Comparison of ENCODE assay signal across 30 cellular contexts in genomic region chr9:35075358-35075757, GRCh38.
"Had no signal": no experiment of that assay in that cellular context is flagged by ENCODE, and none has a peak within 500 bp of the region (broad histone marks: within the 10 kb centered on the region; RNA-seq: fewer than 3 reads in every experiment).

No MANE protein-coding gene starts in this region.

- H3K27ac ChIP-seq: neural progenitor cell, ovary, parathyroid adenoma, psoas muscle, right lobe of liver, skin epidermis, spleen, suprapubic skin, testis, tibial artery, transverse colon, upper lobe of left lung, vagina had no signal

- H2AFZ ChIP-seq: neural progenitor cell, parathyroid adenoma had no signal

- H3K4me3 Mint-ChIP-seq: natural killer cell treated with Interleukin-12 subunit alpha and Interleukin-12 subunit beta and Interleukin-15 and Interleukin-18, amount 100 ng/mL, for 72 hours; nephron progenitor cell; stimulated activated memory B cell treated with anti-CD40 and anti-IgM and Interleukin-4, amounts not matched to agents 10 μg/mL and 1 μg/mL and 100 μg/mL, for 72 hours; stimulated activated naive CD8-positive, alpha-beta T cell treated with anti-CD3 and anti-CD28 coated beads, Interleukin-15, amount 100 ng/mL, for 72 hours had no signal

- H3K9me3 Mint-ChIP-seq: naive thymus-derived CD8-positive, alpha-beta T cell; natural killer cell treated with Interleukin-12 subunit alpha and Interleukin-12 subunit beta and Interleukin-15 and Interleukin-18, amount 100 ng/mL, for 72 hours; nephron progenitor cell; neural progenitor cell; stimulated activated memory B cell treated with anti-CD40 and anti-IgM and Interleukin-4, amounts not matched to agents 10 μg/mL and 1 μg/mL and 100 μg/mL, for 72 hours; stimulated activated naive CD8-positive, alpha-beta T cell treated with anti-CD3 and anti-CD28 coated beads, Interleukin-15, amount 100 ng/mL, for 72 hours had no signal

- H3K27me3 Mint-ChIP-seq: naive B cell; naive thymus-derived CD8-positive, alpha-beta T cell; natural killer cell treated with Interleukin-12 subunit alpha and Interleukin-12 subunit beta and Interleukin-15 and Interleukin-18, amount 100 ng/mL, for 72 hours; stimulated activated memory B cell treated with anti-CD40 and anti-IgM and Interleukin-4, amounts not matched to agents 10 μg/mL and 1 μg/mL and 100 μg/mL, for 72 hours; stimulated activated naive CD8-positive, alpha-beta T cell treated with anti-CD3 and anti-CD28 coated beads, Interleukin-15, amount 100 ng/mL, for 72 hours had no signal

- H3K9me3 ChIP-seq: ovary, psoas muscle, right lobe of liver, spleen, suprapubic skin, testis, tibial artery, transverse colon, upper lobe of left lung, vagina had no signal

- H3K4me3 ChIP-seq: neural progenitor cell, ovary, psoas muscle, right lobe of liver, skin epidermis, smooth muscle cell, spleen, suprapubic skin, testis, tibial artery, transverse colon, upper lobe of left lung, vagina had no signal

- H3K36me3 ChIP-seq: neural progenitor cell, ovary, right lobe of liver, suprapubic skin, transverse colon, vagina had no signal

- ATAC-seq: naive thymus-derived CD8-positive, alpha-beta T cell; natural killer cell treated with Interleukin-12 subunit alpha and Interleukin-12 subunit beta and Interleukin-15 and Interleukin-18, amount 100 ng/mL, for 72 hours; psoas muscle; right cardiac atrium; right lobe of liver; stimulated activated memory B cell treated with anti-CD40 and anti-IgM and Interleukin-4, amounts not matched to agents 10 μg/mL and 1 μg/mL and 100 μg/mL, for 72 hours; stimulated activated naive CD8-positive, alpha-beta T cell treated with anti-CD3 and anti-CD28 coated beads, Interleukin-15, amount 100 ng/mL, for 72 hours; stimulated activated naive CD8-positive, alpha-beta T cell treated with anti-CD3 and anti-CD28 coated beads, Interleukin-15, Interleukin-2, amounts not matched to agents 100 U/mL and 50 U/mL, for 24 hours had no signal

- H3K27ac Mint-ChIP-seq: naive B cell; natural killer cell treated with Interleukin-12 subunit alpha and Interleukin-12 subunit beta and Interleukin-15 and Interleukin-18, amount 100 ng/mL, for 72 hours; nephron progenitor cell; stimulated activated memory B cell treated with anti-CD40 and anti-IgM and Interleukin-4, amounts not matched to agents 10 μg/mL and 1 μg/mL and 100 μg/mL, for 72 hours; stimulated activated naive CD8-positive, alpha-beta T cell treated with anti-CD3 and anti-CD28 coated beads, Interleukin-15, amount 100 ng/mL, for 72 hours had no signal

- H3K9ac ChIP-seq: neural progenitor cell, parathyroid adenoma had no signal

- H3K27me3 ChIP-seq: neural progenitor cell, ovary, right lobe of liver, spleen, suprapubic skin, testis, tibial artery, transverse colon, upper lobe of left lung, vagina had no signal

- DNase-seq: naive B cell; naive thymus-derived CD8-positive, alpha-beta T cell; nephron progenitor cell; occipital lobe; ovary; psoas muscle; right cardiac atrium; right lobe of liver; spleen; stimulated activated CD4-positive, alpha-beta T cell treated with anti-CD3 and anti-CD28 coated beads, Interleukin-12 subunit alpha, Interleukin-12 subunit beta, amount 100 ng/mL, for 4 hours; stimulated activated CD4-positive, alpha-beta T cell treated with anti-CD3 and anti-CD28 coated beads, Interleukin-1b, Interleukin-23, amount 100 ng/mL, for 48 hours; stimulated activated CD4-positive, alpha-beta T cell treated with anti-CD3 and anti-CD28 coated beads, Interleukin-4, amount 100 ng/mL, for 1 hour; stimulated activated CD4-positive, alpha-beta T cell treated with anti-CD3 and anti-CD28 coated beads, Interleukin-4, amount 100 ng/mL, for 4 hours; stimulated activated CD8-positive, alpha-beta memory T cell treated with anti-CD3 and anti-CD28 coated beads, Interleukin-4, amount 100 ng/mL, for 48 hours; stimulated activated naive CD4-positive, alpha-beta T cell; stimulated activated naive CD8-positive, alpha-beta T cell treated with anti-CD3 and anti-CD28 coated beads, Interleukin-15, amount 100 ng/mL, for 72 hours; stimulated activated naive CD8-positive, alpha-beta T cell treated with anti-CD3 and anti-CD28 coated beads, Interleukin-15, Interleukin-2, amounts not matched to agents 100 U/mL and 50 U/mL, for 24 hours; substantia nigra; testis; transverse colon had no signal

- H3K4me2 ChIP-seq: neural progenitor cell, smooth muscle cell had no signal

- H3K36me3 Mint-ChIP-seq: naive B cell had no signal
